In the genomic region with DNA sequence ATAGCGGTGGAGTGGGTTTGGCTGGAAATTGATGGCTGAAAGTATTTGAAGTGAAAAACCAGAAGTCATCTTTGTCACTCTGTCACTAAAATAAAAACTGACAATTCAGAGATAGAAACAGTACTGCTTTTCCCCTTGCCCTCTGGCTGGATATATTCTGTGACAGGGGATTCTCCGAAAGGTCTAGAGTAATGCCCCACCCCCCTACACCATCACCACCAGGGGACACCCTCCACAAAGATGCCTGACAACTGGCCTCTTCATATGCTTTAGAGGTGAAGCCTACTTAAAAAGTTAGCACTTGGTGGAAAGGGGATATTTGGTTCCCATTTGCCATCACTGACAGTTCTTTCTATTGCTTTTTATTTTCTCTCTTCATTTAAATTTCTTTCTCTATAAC, we compare ENCODE assay signal across 17 cellular contexts.
DNase-seq lines count a peak whose midpoint lies in the region; ATAC-seq and TF ChIP-seq lines count a peak whose summit lies in the region.
"Had no signal": no experiment of that assay in that cellular context is flagged by ENCODE, and none has a peak within 500 bp of the region (broad histone marks: within the 10 kb centered on the region; RNA-seq: fewer than 3 reads in every experiment).

No MANE protein-coding gene starts in this region.

- H3K4me3 ChIP-seq in HFF-Myc (replicated peaks; ENCODE audit: low read depth, low read length) (no peak overlapping the region), neural progenitor cell (no peak overlapping the region), body of pancreas (no peak overlapping the region)
- H3K4me3 ChIP-seq: HAP-1, lung had no signal

- peak; percentile 27 for TF ChIP-seq CTCF in HFF-Myc (IDR thresholded peaks at IDR 0.05; ENCODE audit: low read depth, low read length, missing control alignments)
- TF ChIP-seq CTCF in WTC11 (IDR thresholded peaks at IDR 0.05) = no peak
- TF ChIP-seq CTCF in neural progenitor cell (IDR thresholded peaks at IDR 0.05) = peak; percentile 37
- TF ChIP-seq CTCF in body of pancreas (IDR thresholded peaks at IDR 0.05) = no peak

- no peak for ATAC-seq in activated CD4-positive, alpha-beta T cell treated with anti-CD3 and anti-CD28 coated beads for 36 hours
- ATAC-seq in WTC11 (peak; percentile 98), body of pancreas (no peak), GM21515 (IDR thresholded peaks at IDR 0.05; ENCODE audit: unreplicated experiment) (no peak)
- ATAC-seq: naive thymus-derived CD8-positive, alpha-beta T cell had no signal

- no peaks in the 10 kb centered on the region for H3K36me3 Mint-ChIP-seq in activated CD4-positive, alpha-beta T cell treated with anti-CD3 and anti-CD28 coated beads for 36 hours (ENCODE audit: low read depth)
- H3K36me3 Mint-ChIP-seq in WTC11 = no peaks in the 10 kb centered on the region
- no peaks in the 10 kb centered on the region for H3K36me3 Mint-ChIP-seq in neural progenitor cell
- no peaks in the 10 kb centered on the region for H3K36me3 Mint-ChIP-seq in activated CD4-positive, alpha-beta T cell treated with anti-CD3 and anti-CD28 coated beads, Interleukin-2, amount 10 ng/mL, durations not matched to agents 24 days and 14 days (ENCODE audit: low read depth)
- H3K36me3 Mint-ChIP-seq: activated naive CD4-positive, alpha-beta T cell treated with anti-CD3 and anti-CD28 coated beads, Interleukin-2, amount 50 U/mL, for 72 hours; naive thymus-derived CD8-positive, alpha-beta T cell had no signal

- no peaks in the 10 kb centered on the region for H3K9me3 ChIP-seq in neural progenitor cell (ENCODE audit: low read depth)
- no peaks in the 10 kb centered on the region for H3K9me3 ChIP-seq in body of pancreas
- H3K9me3 ChIP-seq: HAP-1 had no signal

- no peaks in the 10 kb centered on the region for H3K9me3 Mint-ChIP-seq in activated CD4-positive, alpha-beta T cell treated with anti-CD3 and anti-CD28 coated beads for 36 hours (ENCODE audit: low read depth)
- no peaks in the 10 kb centered on the region for H3K9me3 Mint-ChIP-seq in WTC11
- no peaks in the 10 kb centered on the region for H3K9me3 Mint-ChIP-seq in neural progenitor cell
- no peaks in the 10 kb centered on the region for H3K9me3 Mint-ChIP-seq in activated CD4-positive, alpha-beta T cell treated with anti-CD3 and anti-CD28 coated beads, Interleukin-2, amount 10 ng/mL, durations not matched to agents 24 days and 14 days
- H3K9me3 Mint-ChIP-seq: activated B cell treated with CpG ODN at 0.5 μM for 24 hours; activated naive CD4-positive, alpha-beta T cell treated with anti-CD3 and anti-CD28 coated beads, Interleukin-2, amount 50 U/mL, for 72 hours had no signal

- no peak for TF ChIP-seq POLR2A in body of pancreas (IDR thresholded peaks at IDR 0.05)

- H3K9ac ChIP-seq in neural progenitor cell = no peak overlapping the region

- no peak overlapping the region for H3K4me2 ChIP-seq in neural progenitor cell

- H3K27me3 Mint-ChIP-seq in activated CD4-positive, alpha-beta T cell treated with anti-CD3 and anti-CD28 coated beads for 36 hours = peaks cover 12% of the 10 kb centered on the region
- H3K27me3 Mint-ChIP-seq in WTC11 (ENCODE audit: low read depth) (no peaks in the 10 kb centered on the region), neural progenitor cell (ENCODE audit: insufficient read depth, low read depth) (no peaks in the 10 kb centered on the region)
- peaks cover 10% of the 10 kb centered on the region for H3K27me3 Mint-ChIP-seq in activated CD4-positive, alpha-beta T cell treated with anti-CD3 and anti-CD28 coated beads, Interleukin-2, amount 10 ng/mL, durations not matched to agents 24 days and 14 days

- H3K4me3 Mint-ChIP-seq in activated CD4-positive, alpha-beta T cell treated with anti-CD3 and anti-CD28 coated beads for 36 hours = no peak overlapping the region
- H3K4me3 Mint-ChIP-seq in WTC11 (no peak overlapping the region), neural progenitor cell (no peak overlapping the region)
- H3K4me3 Mint-ChIP-seq in activated CD4-positive, alpha-beta T cell treated with anti-CD3 and anti-CD28 coated beads, Interleukin-2, amount 10 ng/mL, durations not matched to agents 24 days and 14 days = no peak overlapping the region
- H3K4me3 Mint-ChIP-seq: activated B cell treated with CpG ODN at 0.5 μM for 24 hours; naive thymus-derived CD8-positive, alpha-beta T cell had no signal

- no peaks in the 10 kb centered on the region for H4K20me1 ChIP-seq in neural progenitor cell (ENCODE audit: low read depth)

- H3K27ac Mint-ChIP-seq in activated CD4-positive, alpha-beta T cell treated with anti-CD3 and anti-CD28 coated beads for 36 hours = no peak overlapping the region
- no peak overlapping the region for H3K27ac Mint-ChIP-seq in WTC11
- no peak overlapping the region for H3K27ac Mint-ChIP-seq in neural progenitor cell
- H3K27ac Mint-ChIP-seq in activated CD4-positive, alpha-beta T cell treated with anti-CD3 and anti-CD28 coated beads, Interleukin-2, amount 10 ng/mL, durations not matched to agents 24 days and 14 days = no peak overlapping the region
- H3K27ac Mint-ChIP-seq: activated B cell treated with CpG ODN at 0.5 μM for 24 hours; activated naive CD4-positive, alpha-beta T cell treated with anti-CD3 and anti-CD28 coated beads, Interleukin-2, amount 50 U/mL, for 72 hours; naive thymus-derived CD8-positive, alpha-beta T cell had no signal

- H3K4me1 ChIP-seq in neural progenitor cell (no peaks in the 10 kb centered on the region), body of pancreas (no peaks in the 10 kb centered on the region)
- H3K4me1 ChIP-seq: HAP-1 had no signal

- 79 to 82% methylated on average over 2 of the region's 2 CpGs for WGBS in body of pancreas, 2 donors

- no peak overlapping the region for H3K27ac ChIP-seq in neural progenitor cell
- H3K27ac ChIP-seq in body of pancreas = no peak overlapping the region

- H3K4me1 Mint-ChIP-seq in activated CD4-positive, alpha-beta T cell treated with anti-CD3 and anti-CD28 coated beads for 36 hours = no peaks in the 10 kb centered on the region
- H3K4me1 Mint-ChIP-seq in WTC11 = no peaks in the 10 kb centered on the region
- no peaks in the 10 kb centered on the region for H3K4me1 Mint-ChIP-seq in neural progenitor cell
- H3K4me1 Mint-ChIP-seq in activated CD4-positive, alpha-beta T cell treated with anti-CD3 and anti-CD28 coated beads, Interleukin-2, amount 10 ng/mL, durations not matched to agents 24 days and 14 days = no peaks in the 10 kb centered on the region
- H3K4me1 Mint-ChIP-seq: activated B cell treated with CpG ODN at 0.5 μM for 24 hours; naive thymus-derived CD8-positive, alpha-beta T cell had no signal

- intact Hi-C loops in activated CD4-positive, alpha-beta T cell treated with anti-CD3 and anti-CD28 coated beads for 36 hours (cut with DNase I, micrococcal nuclease) = loop anchor here (5.0 kb wide), 1 partner anchor 120 kb away; no protein-coding TSS in a partner anchor
- intact Hi-C loops in body of pancreas (cut with DNase I) = no loop called here
- intact Hi-C loops in activated CD4-positive, alpha-beta T cell treated with anti-CD3 and anti-CD28 coated beads, Interleukin-2, amount 10 ng/mL, durations not matched to agents 24 days and 14 days (cut with micrococcal nuclease) = loop anchor here (5.0 kb wide), 1 partner anchor 120 kb away; no protein-coding TSS in a partner anchor

- H3K36me3 ChIP-seq in neural progenitor cell (no peaks in the 10 kb centered on the region), body of pancreas (replicated peaks in 1 of 2; ENCODE audit: insufficient read depth in 1 of 2, low read depth in 2 of 2) (no peaks in the 10 kb centered on the region)
- H3K36me3 ChIP-seq: HAP-1 had no signal

- H3K27me3 ChIP-seq in neural progenitor cell (no peaks in the 10 kb centered on the region), body of pancreas (no peaks in the 10 kb centered on the region)

- no peak overlapping the region for H2AFZ ChIP-seq in neural progenitor cell (replicated peaks)

- no peaks in the 10 kb centered on the region for H3K79me2 ChIP-seq in neural progenitor cell (ENCODE audit: low read depth)

- peak; percentile 25 for DNase-seq in activated CD4-positive, alpha-beta T cell treated with anti-CD3 and anti-CD28 coated beads for 36 hours
- DNase-seq in activated CD4-positive, alpha-beta T cell treated with anti-CD3 and anti-CD28 coated beads, Interleukin-2, amount 50 U/mL, for 1 hour = no peak
- no peak for DNase-seq in HFF-Myc (ENCODE audit: extremely low read depth, low read depth)
- peak; percentile 47 for DNase-seq in WTC11 (ENCODE audit: low spot score)
- peak; percentile 28 for DNase-seq in neural progenitor cell (ENCODE audit: low spot score)
- no peak for DNase-seq in body of pancreas
- DNase-seq in activated CD4-positive, alpha-beta T cell treated with anti-CD3 and anti-CD28 coated beads, Interleukin-2, amount 10 ng/mL, durations not matched to agents 24 days and 14 days = no peak
- DNase-seq: activated B cell treated with CpG ODN at 0.5 μM for 24 hours; COR-L47; effector CD4-positive, alpha-beta T cell; naive thymus-derived CD8-positive, alpha-beta T cell; NCI-H1417 treated with DMSO at 0.1 percent for 48 hours; NCI-H345 had no signal

- POLR2A ChIA-PET in activated CD4-positive, alpha-beta T cell treated with anti-CD3 and anti-CD28 coated beads for 36 hours (lab: Charles Lee) = no interaction called here
- POLR2A ChIA-PET in WTC11 (lab: Charles Lee) = no interaction called here

- H3F3A ChIP-seq in neural progenitor cell (ENCODE audit: low read depth) = no peaks in the 10 kb centered on the region

- CTCF ChIA-PET in activated CD4-positive, alpha-beta T cell treated with anti-CD3 and anti-CD28 coated beads for 36 hours (lab: Charles Lee) = interaction anchor here (1.2 kb wide), 2 partner anchors 11 to 118 kb away, joined by 3 to 4 read pairs; no protein-coding TSS in a partner anchor
- CTCF ChIA-PET in WTC11 (lab: Charles Lee) = interaction anchor here (0.6 to 2.3 kb wide), 3 partner anchors 103 to 144 kb away, joined by 3 to 5 read pairs (median 3); partner anchors contain the start of gene DYNLT5

TF ChIP-seq in WTC11, 78 proteins besides CTCF, POLR2A, EP300 and RAD21:
- TF ChIP-seq ZNF121 (CRISPR knock-in tag; IDR thresholded peaks at IDR 0.05) = no peak
- no peak for TF ChIP-seq KAT7 (CRISPR knock-in tag; IDR thresholded peaks at IDR 0.05; ENCODE audit: borderline replicate concordance)

Comparison
In these comparisons a context has a peak if more than half of its experiments do, and no peak if none do; other contexts are left out.
1. DNase-seq: peak in activated CD4-positive, alpha-beta T cell treated with anti-CD3 and anti-CD28 coated beads for 36 hours (single experiment), WTC11 (single experiment) and neural progenitor cell (single experiment); none in activated CD4-positive, alpha-beta T cell treated with anti-CD3 and anti-CD28 coated beads, Interleukin-2, amount 50 U/mL, for 1 hour (single experiment), HFF-Myc (single experiment), body of pancreas (0 of 4) and activated CD4-positive, alpha-beta T cell treated with anti-CD3 and anti-CD28 coated beads, Interleukin-2, amount 10 ng/mL, durations not matched to agents 24 days and 14 days (single experiment).
2. CTCF ChIP-seq: peak in HFF-Myc (single experiment) and neural progenitor cell (single experiment); none in WTC11 (single experiment) and body of pancreas (0 of 7).